1 cellular context compared by ENCODE assay signal in the genomic region with DNA sequence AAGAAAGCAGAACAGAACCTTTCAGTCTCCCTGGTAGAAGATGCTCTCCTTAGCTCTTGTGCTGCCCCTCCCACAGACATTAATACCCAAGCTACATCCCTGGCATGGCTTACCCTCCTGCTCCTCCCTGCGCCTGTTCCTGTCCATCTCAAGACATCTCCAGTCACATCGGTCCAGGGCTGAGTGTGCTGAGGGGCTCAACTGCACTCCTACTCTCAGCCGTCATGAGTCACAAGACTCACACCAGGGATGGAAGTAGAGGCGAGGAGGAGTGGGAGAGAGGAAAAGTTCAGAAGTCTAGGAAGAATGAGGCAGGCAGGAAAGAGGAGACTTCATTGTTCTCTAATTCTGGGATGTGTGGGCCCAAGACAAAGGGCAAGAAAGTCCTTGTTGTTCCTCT.
TF ChIP-seq lines count a peak whose summit lies in the region.

No MANE protein-coding gene starts in this region.

TF ChIP-seq in SK-N-SH treated with all-trans-retinoic acid at 6 μM for 48 hours, 23 proteins besides CTCF, POLR2A, EP300 and RAD21:
- no peak for TF ChIP-seq SNAI2 (CRISPR knock-in tag; IDR thresholded peaks at IDR 0.05)
- TF ChIP-seq ARNTL (CRISPR knock-in tag; IDR thresholded peaks at IDR 0.05; ENCODE audit: borderline replicate concordance, low read depth): no peak
- TF ChIP-seq ZNF8 (CRISPR knock-in tag; IDR thresholded peaks at IDR 0.05): no peak
- no peak for TF ChIP-seq PPARA (CRISPR knock-in tag; IDR thresholded peaks at IDR 0.05; ENCODE audit: borderline replicate concordance)
- no peak for TF ChIP-seq RARB (CRISPR knock-in tag; IDR thresholded peaks at IDR 0.05)
- no peak for TF ChIP-seq BACH2 (CRISPR knock-in tag; IDR thresholded peaks at IDR 0.05; ENCODE audit: borderline replicate concordance)
- no peak for TF ChIP-seq ZFP3 (CRISPR knock-in tag; IDR thresholded peaks at IDR 0.05)
- TF ChIP-seq, protein P1, sequence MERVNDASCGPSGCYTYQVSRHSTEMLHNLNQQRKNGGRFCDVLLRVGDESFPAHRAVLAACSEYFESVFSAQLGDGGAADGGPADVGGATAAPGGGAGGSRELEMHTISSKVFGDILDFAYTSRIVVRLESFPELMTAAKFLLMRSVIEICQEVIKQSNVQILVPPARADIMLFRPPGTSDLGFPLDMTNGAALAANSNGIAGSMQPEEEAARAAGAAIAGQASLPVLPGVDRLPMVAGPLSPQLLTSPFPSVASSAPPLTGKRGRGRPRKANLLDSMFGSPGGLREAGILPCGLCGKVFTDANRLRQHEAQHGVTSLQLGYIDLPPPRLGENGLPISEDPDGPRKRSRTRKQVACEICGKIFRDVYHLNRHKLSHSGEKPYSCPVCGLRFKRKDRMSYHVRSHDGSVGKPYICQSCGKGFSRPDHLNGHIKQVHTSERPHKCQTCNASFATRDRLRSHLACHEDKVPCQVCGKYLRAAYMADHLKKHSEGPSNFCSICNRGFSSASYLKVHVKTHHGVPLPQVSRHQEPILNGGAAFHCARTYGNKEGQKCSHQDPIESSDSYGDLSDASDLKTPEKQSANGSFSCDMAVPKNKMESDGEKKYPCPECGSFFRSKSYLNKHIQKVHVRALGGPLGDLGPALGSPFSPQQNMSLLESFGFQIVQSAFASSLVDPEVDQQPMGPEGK (CRISPR knock-in tag; IDR thresholded peaks at IDR 0.05; ENCODE audit: borderline replicate concordance): no peak
- no peak for TF ChIP-seq ESRRG (CRISPR knock-in tag; IDR thresholded peaks at IDR 0.05)
- no peak for TF ChIP-seq ZFP30 (CRISPR knock-in tag; IDR thresholded peaks at IDR 0.05)
- TF ChIP-seq, protein P2, sequence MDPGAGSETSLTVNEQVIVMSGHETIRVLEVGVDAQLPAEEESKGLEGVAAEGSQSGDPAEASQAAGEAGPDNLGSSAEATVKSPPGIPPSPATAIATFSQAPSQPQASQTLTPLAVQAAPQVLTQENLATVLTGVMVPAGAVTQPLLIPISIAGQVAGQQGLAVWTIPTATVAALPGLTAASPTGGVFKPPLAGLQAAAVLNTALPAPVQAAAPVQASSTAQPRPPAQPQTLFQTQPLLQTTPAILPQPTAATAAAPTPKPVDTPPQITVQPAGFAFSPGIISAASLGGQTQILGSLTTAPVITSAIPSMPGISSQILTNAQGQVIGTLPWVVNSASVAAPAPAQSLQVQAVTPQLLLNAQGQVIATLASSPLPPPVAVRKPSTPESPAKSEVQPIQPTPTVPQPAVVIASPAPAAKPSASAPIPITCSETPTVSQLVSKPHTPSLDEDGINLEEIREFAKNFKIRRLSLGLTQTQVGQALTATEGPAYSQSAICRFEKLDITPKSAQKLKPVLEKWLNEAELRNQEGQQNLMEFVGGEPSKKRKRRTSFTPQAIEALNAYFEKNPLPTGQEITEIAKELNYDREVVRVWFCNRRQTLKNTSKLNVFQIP (CRISPR knock-in tag; IDR thresholded peaks at IDR 0.05; ENCODE audit: borderline replicate concordance, low read depth): no peak
- TF ChIP-seq, protein P3, sequence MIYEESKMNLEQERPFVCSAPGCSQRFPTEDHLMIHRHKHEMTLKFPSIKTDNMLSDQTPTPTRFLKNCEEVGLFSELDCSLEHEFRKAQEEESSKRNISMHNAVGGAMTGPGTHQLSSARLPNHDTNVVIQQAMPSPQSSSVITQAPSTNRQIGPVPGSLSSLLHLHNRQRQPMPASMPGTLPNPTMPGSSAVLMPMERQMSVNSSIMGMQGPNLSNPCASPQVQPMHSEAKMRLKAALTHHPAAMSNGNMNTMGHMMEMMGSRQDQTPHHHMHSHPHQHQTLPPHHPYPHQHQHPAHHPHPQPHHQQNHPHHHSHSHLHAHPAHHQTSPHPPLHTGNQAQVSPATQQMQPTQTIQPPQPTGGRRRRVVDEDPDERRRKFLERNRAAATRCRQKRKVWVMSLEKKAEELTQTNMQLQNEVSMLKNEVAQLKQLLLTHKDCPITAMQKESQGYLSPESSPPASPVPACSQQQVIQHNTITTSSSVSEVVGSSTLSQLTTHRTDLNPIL (CRISPR knock-in tag; IDR thresholded peaks at IDR 0.05; ENCODE audit: low read depth): no peak
- no peak for TF ChIP-seq TOX (CRISPR knock-in tag; IDR thresholded peaks at IDR 0.05; ENCODE audit: borderline replicate concordance)
- TF ChIP-seq GLIS3 (CRISPR knock-in tag; IDR thresholded peaks at IDR 0.05): no peak
- TF ChIP-seq TCF4 (CRISPR knock-in tag; IDR thresholded peaks at IDR 0.05; ENCODE audit: borderline replicate concordance): no peak
- TF ChIP-seq, protein P4, sequence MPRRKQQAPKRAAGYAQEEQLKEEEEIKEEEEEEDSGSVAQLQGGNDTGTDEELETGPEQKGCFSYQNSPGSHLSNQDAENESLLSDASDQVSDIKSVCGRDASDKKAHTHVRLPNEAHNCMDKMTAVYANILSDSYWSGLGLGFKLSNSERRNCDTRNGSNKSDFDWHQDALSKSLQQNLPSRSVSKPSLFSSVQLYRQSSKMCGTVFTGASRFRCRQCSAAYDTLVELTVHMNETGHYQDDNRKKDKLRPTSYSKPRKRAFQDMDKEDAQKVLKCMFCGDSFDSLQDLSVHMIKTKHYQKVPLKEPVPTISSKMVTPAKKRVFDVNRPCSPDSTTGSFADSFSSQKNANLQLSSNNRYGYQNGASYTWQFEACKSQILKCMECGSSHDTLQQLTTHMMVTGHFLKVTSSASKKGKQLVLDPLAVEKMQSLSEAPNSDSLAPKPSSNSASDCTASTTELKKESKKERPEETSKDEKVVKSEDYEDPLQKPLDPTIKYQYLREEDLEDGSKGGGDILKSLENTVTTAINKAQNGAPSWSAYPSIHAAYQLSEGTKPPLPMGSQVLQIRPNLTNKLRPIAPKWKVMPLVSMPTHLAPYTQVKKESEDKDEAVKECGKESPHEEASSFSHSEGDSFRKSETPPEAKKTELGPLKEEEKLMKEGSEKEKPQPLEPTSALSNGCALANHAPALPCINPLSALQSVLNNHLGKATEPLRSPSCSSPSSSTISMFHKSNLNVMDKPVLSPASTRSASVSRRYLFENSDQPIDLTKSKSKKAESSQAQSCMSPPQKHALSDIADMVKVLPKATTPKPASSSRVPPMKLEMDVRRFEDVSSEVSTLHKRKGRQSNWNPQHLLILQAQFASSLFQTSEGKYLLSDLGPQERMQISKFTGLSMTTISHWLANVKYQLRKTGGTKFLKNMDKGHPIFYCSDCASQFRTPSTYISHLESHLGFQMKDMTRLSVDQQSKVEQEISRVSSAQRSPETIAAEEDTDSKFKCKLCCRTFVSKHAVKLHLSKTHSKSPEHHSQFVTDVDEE (CRISPR knock-in tag; IDR thresholded peaks at IDR 0.05): no peak
- no peak for TF ChIP-seq ZNF565 (CRISPR knock-in tag; conservative IDR thresholded peaks at IDR 0.05; ENCODE audit: low read depth)
- TF ChIP-seq CSDC2 (CRISPR knock-in tag; IDR thresholded peaks at IDR 0.05): no peak
